ENCODE assay signal across 8 cellular contexts in genomic region chr2:101349893-101350662, GRCh38. TPM values are rescaled to one million over a fixed set of nuclear protein-coding genes. Genes with fewer than 3 reads are reported as not detected.
A peak's percentile ranks its signal among the peaks of the same experiment; 100 is the strongest.
DNase-seq lines count a peak whose midpoint lies in the region; ATAC-seq and TF ChIP-seq lines count a peak whose summit lies in the region.

No MANE protein-coding gene starts in this region.

- H3K27me3 Mint-ChIP-seq in T-helper 17 cell: no peaks in the 10 kb centered on the region

- peak overlapping the region; percentile 73 for H3K4me3 Mint-ChIP-seq in T-helper 17 cell

- H3K9me3 ChIP-seq in T-helper 17 cell (ENCODE audit: control insufficient read depth, low read length, poor library complexity, severe bottlenecking): no peaks in the 10 kb centered on the region
- H3K9me3 ChIP-seq in mucosa of descending colon: no peaks in the 10 kb centered on the region

- no peaks in the 10 kb centered on the region for H3K4me1 ChIP-seq in mucosa of descending colon (ENCODE audit: low read depth)

- H3K36me3 Mint-ChIP-seq in T-helper 17 cell (ENCODE audit: low read depth): no peaks in the 10 kb centered on the region

- intact Hi-C loops in mucosa of descending colon (cut with DNase I, micrococcal nuclease): no loop called here

- H3K4me3 ChIP-seq in fibroblast of the aortic adventitia (ENCODE audit: low read depth, low read length) (no peak overlapping the region), skeletal muscle cell (ENCODE audit: low read depth, low read length) (no peak overlapping the region), mucosa of descending colon (no peak overlapping the region)

- TF ChIP-seq CTCF in GM12873 (IDR thresholded peaks at IDR 0.05; ENCODE audit: insufficient read depth, low read depth, low read length, missing control alignments) (peak; percentile 22), fibroblast of the aortic adventitia (IDR thresholded peaks at IDR 0.05; ENCODE audit: insufficient read depth, low read length) (peak; percentile 58), mucosa of descending colon (IDR thresholded peaks at IDR 0.05) (no peak)

- peak; percentile 78 for ATAC-seq in T-helper 17 cell
- ATAC-seq in HG03045 (IDR thresholded peaks at IDR 0.05; ENCODE audit: unreplicated experiment): no peak
- ATAC-seq in mucosa of descending colon: no peak

- DNase-seq in T-helper 17 cell (no peak), fibroblast of the aortic adventitia (ENCODE audit: low read depth) (peak; percentile 64), skeletal muscle cell (ENCODE audit: low read depth) (peak; percentile 45), DMS153 treated with DMSO at 0.1 percent for 48 hours (lab: John Stamatoyannopoulos, UW; ENCODE audit: unreplicated experiment) (no peak), NCI-H1105 treated with DMSO at 0.1 percent for 48 hours (lab: John Stamatoyannopoulos, UW) (no peak), mucosa of descending colon (no peak)

- H3K36me3 ChIP-seq in mucosa of descending colon (ENCODE audit: low read depth): no peaks in the 10 kb centered on the region

- H3K27ac Mint-ChIP-seq in T-helper 17 cell: peak overlapping the region; percentile 45

- peaks cover 12% of the 10 kb centered on the region for H3K4me1 Mint-ChIP-seq in T-helper 17 cell

RNA-seq across cellular contexts. Expression of gene CREG2, which starts 37.2 kb away (rescaled TPM):
- under 1 TPM; 0.30 to 0.39 TPM for total RNA-seq in T-helper 17 cell
- total RNA-seq in fibroblast of the aortic adventitia (ENCODE audit: low replicate concordance): 0.25 and 1.5 TPM in 2 replicates
- total RNA-seq in mucosa of descending colon: 1 to 10 TPM in 1 of 3 donors, under 1 TPM in 1, not detected in 1; 0.19 to 1.1 TPM

RNA-seq across cellular contexts. Expression of gene RNF149, which starts 41.6 kb away (rescaled TPM):
- total RNA-seq in T-helper 17 cell (100 to 1,000 TPM; 180 to 185 TPM), fibroblast of the aortic adventitia (ENCODE audit: low replicate concordance) (46.4 and 50.7 TPM in 2 replicates), mucosa of descending colon (10 to 100 TPM; 50.5 to 62.5 (median 56.3) TPM)

Comparison
In these comparisons a context has a peak if more than half of its experiments do, and no peak if none do; other contexts are left out.
1. DNase-seq: peak in fibroblast of the aortic adventitia (single experiment) and skeletal muscle cell (single experiment); none in T-helper 17 cell (0 of 3), DMS153 treated with DMSO at 0.1 percent for 48 hours (single experiment), NCI-H1105 treated with DMSO at 0.1 percent for 48 hours (single experiment) and mucosa of descending colon (0 of 3).